10 cellular contexts compared by ENCODE assay signal in genomic region chr1:111622166-111622565, GRCh38. TPM values are rescaled to one million over a fixed set of nuclear protein-coding genes. Genes with fewer than 3 reads are reported as not detected.
DNase-seq lines count a peak whose midpoint lies in the region; ATAC-seq and TF ChIP-seq lines count a peak whose summit lies in the region.
"Had no signal": no experiment of that assay in that cellular context is flagged by ENCODE, and none has a peak within 500 bp of the region (broad histone marks: within the 10 kb centered on the region; RNA-seq: fewer than 3 reads in every experiment).

No MANE protein-coding gene starts in this region.

- CTCF ChIA-PET in Caco-2 (lab: Charles Lee): interaction anchor here (0.9 kb wide), 1 partner anchor 115 kb away, joined by 3 read pairs; no protein-coding TSS in a partner anchor

- H3K4me2 ChIP-seq in KMS-11 (peak overlapping the region; percentile 77; the same call in 1 of the 2 replicates), trophoblast cell (ENCODE audit: low read length) (no peak overlapping the region)

- no peak overlapping the region for H3K18ac ChIP-seq in trophoblast cell (ENCODE audit: low read length)

- no peaks in the 10 kb centered on the region for H3K36me3 ChIP-seq in Caco-2 (ENCODE audit: control insufficient read depth, insufficient read depth, low read length)
- H3K36me3 ChIP-seq in KMS-11 (ENCODE audit: insufficient read depth): no peaks in the 10 kb centered on the region
- no peaks in the 10 kb centered on the region for H3K36me3 ChIP-seq in trophoblast cell (ENCODE audit: control insufficient read depth in 1 of 2, insufficient read depth in 2 of 2, low read length in 2 of 2)
- H3K36me3 ChIP-seq: right atrium auricular region had no signal

- no peak overlapping the region for H3K27ac Mint-ChIP-seq in Caco-2 (ENCODE audit: unreplicated experiment)
- H3K27ac Mint-ChIP-seq in dendritic cell treated with granulocyte-macrophage colony-stimulating factor and Interleukin-4, amounts not matched to agents 40 ng/mL and 50 ng/mL, for 4 days: peak overlapping the region; percentile 92

- H2BK5ac ChIP-seq in trophoblast cell (ENCODE audit: low read depth, low read length, poor library complexity): no peak overlapping the region

- H3K36me3 Mint-ChIP-seq in Caco-2 (ENCODE audit: insufficient read depth, unreplicated experiment): peaks cover 11% of the 10 kb centered on the region
- peaks cover 43% of the 10 kb centered on the region for H3K36me3 Mint-ChIP-seq in dendritic cell treated with granulocyte-macrophage colony-stimulating factor and Interleukin-4, amounts not matched to agents 40 ng/mL and 50 ng/mL, for 4 days (ENCODE audit: low read depth)

- no TSS peak for BruUV-seq in Caco-2 (replicated peaks; lab: Mats Ljungman, UMichigan)

- H3K23ac ChIP-seq in trophoblast cell (ENCODE audit: low read length): no peak overlapping the region

- H3K27me3 ChIP-seq in Caco-2 (replicated peaks; ENCODE audit: control insufficient read depth, insufficient read depth, low read length) (no peaks in the 10 kb centered on the region), KMS-11 (ENCODE audit: insufficient read depth, low read depth) (no peaks in the 10 kb centered on the region), trophoblast cell (ENCODE audit: insufficient read depth, low read length) (no peaks in the 10 kb centered on the region)
- H3K27me3 ChIP-seq: right atrium auricular region had no signal

- peak overlapping the region; percentile 97 for H3K4me3 Mint-ChIP-seq in Caco-2 (ENCODE audit: unreplicated experiment)
- H3K4me3 Mint-ChIP-seq in dendritic cell treated with granulocyte-macrophage colony-stimulating factor and Interleukin-4, amounts not matched to agents 40 ng/mL and 50 ng/mL, for 4 days: peak overlapping the region; percentile 51

- no peaks in the 10 kb centered on the region for H3K27me3 Mint-ChIP-seq in Caco-2 (ENCODE audit: insufficient read depth, unreplicated experiment)
- no peaks in the 10 kb centered on the region for H3K27me3 Mint-ChIP-seq in dendritic cell treated with granulocyte-macrophage colony-stimulating factor and Interleukin-4, amounts not matched to agents 40 ng/mL and 50 ng/mL, for 4 days

- H2BK12ac ChIP-seq in trophoblast cell (ENCODE audit: low read length): no peak overlapping the region

- H3K79me2 ChIP-seq in KMS-11 (ENCODE audit: insufficient read depth, low read depth) (peaks cover 69% of the 10 kb centered on the region), trophoblast cell (ENCODE audit: control insufficient read depth, insufficient read depth, low read length, poor library complexity) (peaks cover 8% of the 10 kb centered on the region)

- intact Hi-C loops in Caco-2 (cut with micrococcal nuclease; ENCODE audit: unreplicated experiment): no loop called here
- intact Hi-C loops in dendritic cell treated with granulocyte-macrophage colony-stimulating factor and Interleukin-4, amounts not matched to agents 40 ng/mL and 50 ng/mL, for 4 days (cut with micrococcal nuclease): no loop called here

- peaks cover 11% of the 10 kb centered on the region for H3K79me1 ChIP-seq in trophoblast cell (ENCODE audit: low read length)

- H3K9ac ChIP-seq in KMS-11 (no peak overlapping the region), trophoblast cell (ENCODE audit: low read length) (no peak overlapping the region)

- DNase-seq in Caco-2: no peak
- DNase-seq in trophoblast cell: no peak
- DNase-seq in NCI-H1694 treated with DMSO at 0.1 percent for 48 hours (lab: John Stamatoyannopoulos, UW): no peak
- no peak for DNase-seq in DMS114 treated with DMSO at 0.1 percent for 48 hours (lab: John Stamatoyannopoulos, UW; ENCODE audit: unreplicated experiment)
- no peak for DNase-seq in central memory CD4-positive, alpha-beta T cell
- DNase-seq: left colon had no signal

- H4K20me1 ChIP-seq in KMS-11 (ENCODE audit: insufficient read depth): no peaks in the 10 kb centered on the region

- no peak overlapping the region for H4K12ac ChIP-seq in trophoblast cell (ENCODE audit: low read depth, low read length)

- TF ChIP-seq CTCF in Caco-2 (IDR thresholded peaks at IDR 0.05; ENCODE audit: insufficient read depth in 1 of 2, low read depth in 1 of 2, low read length in 1 of 2, severe bottlenecking in 1 of 2, unreplicated experiment in 1 of 2): no peak
- no peak for TF ChIP-seq CTCF in KMS-11 (conservative IDR thresholded peaks at IDR 0.05; ENCODE audit: low read depth, low read length)

- ATAC-seq in HG02981 (IDR thresholded peaks at IDR 0.05; ENCODE audit: unreplicated experiment): no peak
- ATAC-seq: left colon had no signal

- no peak overlapping the region for H4K91ac ChIP-seq in trophoblast cell (ENCODE audit: low read depth, low read length)

- no peak overlapping the region for H3K14ac ChIP-seq in trophoblast cell (ENCODE audit: low read length)

- POLR2A ChIA-PET in Caco-2 (lab: Charles Lee): no interaction called here

- peak overlapping the region; percentile 83 for H3K4ac ChIP-seq in trophoblast cell (ENCODE audit: low read depth, low read length)

- no peak overlapping the region for H2AK5ac ChIP-seq in trophoblast cell (ENCODE audit: low read length)

- no peak overlapping the region for H3K4me3 ChIP-seq in Caco-2 (ENCODE audit: low read depth, low read length)
- H3K4me3 ChIP-seq in KMS-11 (IDR thresholded peaks at IDR 0.05; ENCODE audit: insufficient read depth, low read depth, low read length): no peak overlapping the region
- no peak overlapping the region for H3K4me3 ChIP-seq in trophoblast cell (ENCODE audit: low read depth, low read length)

- no peaks in the 10 kb centered on the region for H3K9me3 Mint-ChIP-seq in Caco-2 (ENCODE audit: unreplicated experiment)
- H3K9me3 Mint-ChIP-seq in dendritic cell treated with granulocyte-macrophage colony-stimulating factor and Interleukin-4, amounts not matched to agents 40 ng/mL and 50 ng/mL, for 4 days: no peaks in the 10 kb centered on the region

- H3K4me1 Mint-ChIP-seq in Caco-2 (ENCODE audit: low read depth, unreplicated experiment): peaks cover 30% of the 10 kb centered on the region
- peaks cover 60% of the 10 kb centered on the region for H3K4me1 Mint-ChIP-seq in dendritic cell treated with granulocyte-macrophage colony-stimulating factor and Interleukin-4, amounts not matched to agents 40 ng/mL and 50 ng/mL, for 4 days (ENCODE audit: low read depth)

- no peak overlapping the region for H4K8ac ChIP-seq in trophoblast cell (ENCODE audit: low read depth, low read length)

- H2BK120ac ChIP-seq in trophoblast cell (ENCODE audit: insufficient read depth, low read length, poor library complexity): no peak overlapping the region

- H3K9me3 ChIP-seq in Caco-2 (no peaks in the 10 kb centered on the region), trophoblast cell (ENCODE audit: insufficient read depth, low read depth, low read length) (no peaks in the 10 kb centered on the region)
- H3K9me3 ChIP-seq: right atrium auricular region had no signal

- H2AFZ ChIP-seq in KMS-11 (ENCODE audit: low read depth) (no peak overlapping the region), trophoblast cell (ENCODE audit: insufficient read depth, low read length, poor library complexity) (no peak overlapping the region)

- H3K27ac ChIP-seq in KMS-11 (no peak overlapping the region), trophoblast cell (ENCODE audit: low read depth, low read length) (no peak overlapping the region)

- peaks cover 21% of the 10 kb centered on the region for H3K4me1 ChIP-seq in Caco-2
- H3K4me1 ChIP-seq in KMS-11 (ENCODE audit: low read depth, poor library complexity, severe bottlenecking): peaks cover 79% of the 10 kb centered on the region
- H3K4me1 ChIP-seq in trophoblast cell (ENCODE audit: control insufficient read depth in 1 of 2, insufficient read depth in 2 of 2, low read length in 2 of 2): peaks cover 0 to 3% of the 10 kb centered on the region in 2 experiments

RNA-seq across cellular contexts. Expression of gene RAP1A, which starts 2.6 kb away (rescaled TPM):
- 60.1 and 64.1 TPM in 2 replicates for total RNA-seq in Caco-2 (2022)
- polyA plus RNA-seq in trophoblast cell (2013): 43.4 and 43.6 TPM in 2 replicates
